1 cellular context compared by ENCODE assay signal in genomic region chr12:7645395-7646177, GRCh38.
TF ChIP-seq lines count a peak whose summit lies in the region.

No MANE protein-coding gene starts in this region.

TF ChIP-seq in H1, 55 proteins besides CTCF, POLR2A, EP300 and RAD21 (continued from another document):
- peak; percentile 57 for TF ChIP-seq CHD7 (IDR thresholded peaks at IDR 0.05; ENCODE audit: insufficient replicate concordance, low read length)
